ENCODE assay signal across 8 cellular contexts in the genomic region with DNA sequence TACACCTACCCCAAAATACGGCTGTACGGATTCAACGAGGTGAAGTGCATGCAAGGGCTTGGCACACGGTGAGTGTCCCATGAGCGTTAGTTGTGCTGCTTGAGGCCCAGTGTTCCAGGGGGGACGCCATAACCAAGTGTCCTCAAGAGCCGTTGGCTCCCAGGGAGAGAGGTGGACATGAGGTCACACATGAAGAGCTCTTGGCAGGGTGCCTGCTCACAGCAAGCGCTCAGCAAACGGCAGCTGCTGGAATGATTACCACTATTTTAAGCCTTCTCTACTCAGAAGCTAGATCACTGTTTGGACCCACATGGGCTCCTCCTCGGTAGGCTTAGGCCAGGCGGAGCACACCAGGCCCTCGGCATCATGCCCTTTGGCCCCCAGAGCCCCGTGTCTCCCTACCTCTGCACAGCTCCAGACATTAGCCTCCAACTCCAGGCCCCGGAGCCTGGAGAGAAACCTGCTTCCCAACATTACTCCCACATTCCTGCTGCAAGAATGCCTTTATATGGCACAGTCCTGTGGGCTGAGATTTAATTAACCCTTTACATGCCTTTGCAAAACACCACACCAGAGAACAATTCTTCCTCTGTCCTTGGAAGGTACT.
A peak's percentile ranks its signal among the peaks of the same experiment; 100 is the strongest.
DNase-seq lines count a peak whose midpoint lies in the region; ATAC-seq and TF ChIP-seq lines count a peak whose summit lies in the region.

No MANE protein-coding gene starts in this region.

- TF ChIP-seq CTCF in RWPE1 (conservative IDR thresholded peaks at IDR 0.05; ENCODE audit: low read depth) (no peak), foreskin keratinocyte (conservative IDR thresholded peaks at IDR 0.05) (no peak), prostate gland (IDR thresholded peaks at IDR 0.05) (no peak)

- intact Hi-C loops in prostate gland (cut with DNase I) = no loop called here

- peak; percentile 32 for ATAC-seq in foreskin keratinocyte
- no peak for ATAC-seq in stimulated activated effector memory CD8-positive, alpha-beta T cell treated with anti-CD3 and anti-CD28 coated beads, Interleukin-12 subunit alpha, Interleukin-12 subunit beta, amount 100 ng/mL, for 72 hours
- ATAC-seq in GM19351 (IDR thresholded peaks at IDR 0.05; ENCODE audit: unreplicated experiment) = no peak
- no peak for ATAC-seq in HG02870 (IDR thresholded peaks at IDR 0.05; ENCODE audit: unreplicated experiment)

- H3K36me3 ChIP-seq in H7 (replicated peaks; ENCODE audit: control insufficient read depth, insufficient read depth, low read length) (no peaks in the 10 kb centered on the region), prostate gland (no peaks in the 10 kb centered on the region)

- H3K4me3 Mint-ChIP-seq in stimulated activated effector memory CD8-positive, alpha-beta T cell treated with anti-CD3 and anti-CD28 coated beads, Interleukin-12 subunit alpha, Interleukin-12 subunit beta, amount 100 ng/mL, for 72 hours = no peak overlapping the region

- 35% methylated on average over 14 of the region's 14 CpGs for WGBS in prostate gland

- CTCF ChIA-PET in RWPE1 (lab: Yijun Ruan, JAX) = no interaction called here

- POLR2A ChIA-PET in RWPE1 (lab: Yijun Ruan, JAX; ENCODE audit: low non-redundant PET) = no interaction called here

- H3K9me3 Mint-ChIP-seq in stimulated activated effector memory CD8-positive, alpha-beta T cell treated with anti-CD3 and anti-CD28 coated beads, Interleukin-12 subunit alpha, Interleukin-12 subunit beta, amount 100 ng/mL, for 72 hours = no peaks in the 10 kb centered on the region

- H3K27ac ChIP-seq in RWPE1 (no peak overlapping the region), foreskin keratinocyte (no peak overlapping the region), prostate gland (peak overlapping the region; percentile 28 to 46)

- no peak overlapping the region for H3K27ac Mint-ChIP-seq in stimulated activated effector memory CD8-positive, alpha-beta T cell treated with anti-CD3 and anti-CD28 coated beads, Interleukin-12 subunit alpha, Interleukin-12 subunit beta, amount 100 ng/mL, for 72 hours

- H3K4me1 ChIP-seq in foreskin keratinocyte (peaks cover 10% of the 10 kb centered on the region), prostate gland (replicated peaks) (peaks cover 3% of the 10 kb centered on the region)

- no peak overlapping the region for H3K4me3 ChIP-seq in H7 (ENCODE audit: insufficient read depth, low read depth, low read length)
- no peak overlapping the region for H3K4me3 ChIP-seq in prostate gland

- DNase-seq in H7 (peak; percentile 58), RWPE1 (ENCODE audit: low spot score) (peak; percentile 76), foreskin keratinocyte (peak in 1 of 2 donors; percentile 63), prostate gland (ENCODE audit: low spot score) (peak; percentile 49)
- no peak for DNase-seq in stimulated activated effector memory CD8-positive, alpha-beta T cell treated with anti-CD3 and anti-CD28 coated beads, Interleukin-12 subunit alpha, Interleukin-12 subunit beta, amount 100 ng/mL, for 72 hours (ENCODE audit: low spot score in 2 of 2)
- DNase-seq in activated CD8-positive, alpha-beta memory T cell treated with anti-CD3 and anti-CD28 coated beads for 24 hours = no peak

- H3K4me1 Mint-ChIP-seq in stimulated activated effector memory CD8-positive, alpha-beta T cell treated with anti-CD3 and anti-CD28 coated beads, Interleukin-12 subunit alpha, Interleukin-12 subunit beta, amount 100 ng/mL, for 72 hours = peaks cover 62% of the 10 kb centered on the region

- H3K36me3 Mint-ChIP-seq in stimulated activated effector memory CD8-positive, alpha-beta T cell treated with anti-CD3 and anti-CD28 coated beads, Interleukin-12 subunit alpha, Interleukin-12 subunit beta, amount 100 ng/mL, for 72 hours = no peaks in the 10 kb centered on the region

- TF ChIP-seq POLR2A in prostate gland (IDR thresholded peaks at IDR 0.05) = no peak

- H3K9me3 ChIP-seq in prostate gland = no peaks in the 10 kb centered on the region

- no peaks in the 10 kb centered on the region for H3K27me3 ChIP-seq in H7 (ENCODE audit: control insufficient read depth, insufficient read depth, low read length)
- H3K27me3 ChIP-seq in foreskin keratinocyte = no peaks in the 10 kb centered on the region
- no peaks in the 10 kb centered on the region for H3K27me3 ChIP-seq in prostate gland (replicated peaks; ENCODE audit: insufficient read depth)

Comparison
In these comparisons a context has a peak if more than half of its experiments do, and no peak if none do; other contexts are left out.
1. DNase-seq: peak in H7 (single experiment), RWPE1 (single experiment) and prostate gland (single experiment); none in stimulated activated effector memory CD8-positive, alpha-beta T cell treated with anti-CD3 and anti-CD28 coated beads, Interleukin-12 subunit alpha, Interleukin-12 subunit beta, amount 100 ng/mL, for 72 hours (0 of 2) and activated CD8-positive, alpha-beta memory T cell treated with anti-CD3 and anti-CD28 coated beads for 24 hours (single experiment).
2. H3K27ac ChIP-seq: peak in prostate gland (2 of 2); none in RWPE1 (single experiment) and foreskin keratinocyte (single experiment).